In the genomic region with DNA sequence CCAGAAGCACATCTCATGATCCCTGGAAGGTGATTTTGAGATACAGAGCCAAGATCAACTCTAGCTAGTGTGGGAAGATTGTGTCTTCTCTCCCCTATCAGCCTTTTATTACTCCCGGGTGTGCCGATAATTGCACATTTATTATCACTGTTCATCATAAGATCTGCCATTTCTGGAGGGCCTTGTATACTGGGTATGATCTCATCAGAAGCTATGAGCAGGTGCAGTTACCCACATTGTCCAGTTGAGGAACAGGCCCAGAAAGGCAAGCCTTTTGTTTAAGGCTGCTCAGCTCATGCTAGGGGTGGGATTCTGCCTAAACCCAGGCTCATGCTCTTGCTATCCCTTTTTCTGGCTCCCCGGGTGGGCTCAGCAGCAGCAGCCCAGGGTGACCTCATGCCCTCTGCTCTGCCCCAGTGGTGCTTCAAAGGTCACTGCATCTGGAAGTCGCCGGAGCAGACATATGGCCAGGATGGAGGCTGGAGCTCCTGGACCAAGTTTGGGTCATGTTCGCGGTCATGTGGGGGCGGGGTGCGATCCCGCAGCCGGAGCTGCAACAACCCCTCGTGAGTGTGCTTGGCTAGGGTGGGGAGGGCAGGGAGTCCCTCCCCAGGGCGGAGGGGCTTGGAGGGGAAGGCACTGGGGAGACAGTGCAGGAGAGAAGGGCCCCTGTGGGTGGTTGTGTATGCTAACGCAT, we compare ENCODE assay signal across 23 cellular contexts. TPM values are rescaled to one million over a fixed set of nuclear protein-coding genes. Genes with fewer than 3 reads are reported as not detected.
DNase-seq lines count a peak whose midpoint lies in the region; ATAC-seq, FAIRE-seq and TF ChIP-seq lines count a peak whose summit lies in the region.
"Had no signal": no experiment of that assay in that cellular context is flagged by ENCODE, and none has a peak within 500 bp of the region (broad histone marks: within the 10 kb centered on the region; RNA-seq: fewer than 3 reads in every experiment).

No MANE protein-coding gene starts in this region.

- no peak for ATAC-seq in left cardiac atrium

- peaks cover 11% of the 10 kb centered on the region for H3K4me1 Mint-ChIP-seq in type B pancreatic cell (ENCODE audit: unreplicated experiment)
- no peaks in the 10 kb centered on the region for H3K4me1 Mint-ChIP-seq in activated naive CD4-positive, alpha-beta T cell treated with anti-CD3 and anti-CD28 coated beads for 36 hours (ENCODE audit: low read depth)

- H3K36me3 ChIP-seq in left ventricle myocardium inferior (no peaks in the 10 kb centered on the region), WERI-Rb-1 (no peaks in the 10 kb centered on the region), kidney (ENCODE audit: control insufficient read depth in 1 of 2, insufficient read depth in 2 of 2, low read length in 2 of 2) (no peaks in the 10 kb centered on the region), ovary (no peaks in the 10 kb centered on the region)

- CTCF ChIA-PET in activated naive CD4-positive, alpha-beta T cell treated with anti-CD3 and anti-CD28 coated beads for 36 hours (lab: Charles Lee) = interaction anchor here (0.7 to 1.9 kb wide), 5 partner anchors 21 to 277 kb away, joined by 3 to 5 read pairs (median 4); no protein-coding TSS in a partner anchor

- no peak for TF ChIP-seq EP300 in ovary (IDR thresholded peaks at IDR 0.05)

- no peak for TF ChIP-seq POLR2A in ovary (IDR thresholded peaks at IDR 0.05)

- H3K27me3 ChIP-seq in left ventricle myocardium inferior (ENCODE audit: low read depth) (no peaks in the 10 kb centered on the region), WERI-Rb-1 (ENCODE audit: insufficient read depth, low read depth, severe bottlenecking) (no peaks in the 10 kb centered on the region), ovary (no peaks in the 10 kb centered on the region)

- H3K4me1 ChIP-seq in left ventricle myocardium inferior = peaks cover 20% of the 10 kb centered on the region
- H3K4me1 ChIP-seq in kidney (ENCODE audit: control insufficient read depth in 1 of 2, insufficient read depth in 1 of 2, low read depth in 1 of 2, low read length in 2 of 2) = peaks cover 14 to 15% of the 10 kb centered on the region in 2 donors
- H3K4me1 ChIP-seq in ovary (ENCODE audit: insufficient read depth) = peaks cover 5% of the 10 kb centered on the region

- no peak overlapping the region for H3K9ac ChIP-seq in kidney (ENCODE audit: low read length in 2 of 2)
- H3K9ac ChIP-seq: GM23248 had no signal

- 80 to 88% (median 82%) methylated on average over 14 of the region's 14 CpGs for WGBS in ovary, 3 donors

- H3K36me3 Mint-ChIP-seq in type B pancreatic cell = no peaks in the 10 kb centered on the region
- H3K36me3 Mint-ChIP-seq in activated naive CD4-positive, alpha-beta T cell treated with anti-CD3 and anti-CD28 coated beads for 36 hours (ENCODE audit: low read depth) = no peaks in the 10 kb centered on the region
- H3K36me3 Mint-ChIP-seq: mesothelial cell of epicardium had no signal

- intact Hi-C loops in left ventricle myocardium inferior (cut with micrococcal nuclease) = no loop called here
- intact Hi-C loops in left cardiac atrium (cut with DNase I) = no loop called here
- intact Hi-C loops in kidney (cut with DNase I) = no loop called here
- intact Hi-C loops in activated naive CD4-positive, alpha-beta T cell treated with anti-CD3 and anti-CD28 coated beads for 36 hours (cut with micrococcal nuclease) = no loop called here
- intact Hi-C loops in ovary (cut with DNase I) = no loop called here

- H3K27ac ChIP-seq in left ventricle myocardium inferior (replicated peaks) (no peak overlapping the region), WERI-Rb-1 (no peak overlapping the region), kidney (ENCODE audit: low read depth in 2 of 2, low read length in 2 of 2) (no peak overlapping the region), ovary (no peak overlapping the region)
- H3K27ac ChIP-seq: epithelial cell of prostate, GM23248 had no signal

- no peaks in the 10 kb centered on the region for H3K9me3 Mint-ChIP-seq in type B pancreatic cell
- H3K9me3 Mint-ChIP-seq in activated naive CD4-positive, alpha-beta T cell treated with anti-CD3 and anti-CD28 coated beads for 36 hours = no peaks in the 10 kb centered on the region
- H3K9me3 Mint-ChIP-seq: activated T-helper 1 cell treated with anti-CD3 and anti-CD28 coated beads, Interleukin-12 subunit alpha, Interleukin-12 subunit beta, Interleukin-2, Interleukin-4 antibody, amounts not matched to agents 30 ng/mL and 10 ng/mL and 1 ng/mL, durations not matched to agents 14 hours and 24 hours and 36 hours; mesothelial cell of epicardium had no signal

- no peak overlapping the region for H3K4me3 Mint-ChIP-seq in type B pancreatic cell
- H3K4me3 Mint-ChIP-seq in activated naive CD4-positive, alpha-beta T cell treated with anti-CD3 and anti-CD28 coated beads for 36 hours = no peak overlapping the region
- H3K4me3 Mint-ChIP-seq: activated T-helper 1 cell treated with anti-CD3 and anti-CD28 coated beads, Interleukin-12 subunit alpha, Interleukin-12 subunit beta, Interleukin-2, Interleukin-4 antibody, amounts not matched to agents 30 ng/mL and 10 ng/mL and 1 ng/mL, durations not matched to agents 14 hours and 24 hours and 36 hours; mesothelial cell of epicardium had no signal

- TF ChIP-seq CTCF in left ventricle myocardium inferior (IDR thresholded peaks at IDR 0.05; ENCODE audit: borderline replicate concordance) = no peak
- peak; percentile 25; the same call in 1 of the 2 replicates for TF ChIP-seq CTCF in WERI-Rb-1 (IDR thresholded peaks at IDR 0.05; ENCODE audit: low read depth, low read length)
- TF ChIP-seq CTCF in kidney (IDR thresholded peaks at IDR 0.05; ENCODE audit: borderline replicate concordance, extremely low read depth, insufficient read depth) = no peak
- peak; percentile 40 for TF ChIP-seq CTCF in type B pancreatic cell (conservative IDR thresholded peaks at IDR 0.05)
- TF ChIP-seq CTCF in ovary (IDR thresholded peaks at IDR 0.05) = no peak

- H3K27me3 Mint-ChIP-seq in type B pancreatic cell = peaks cover 5% of the 10 kb centered on the region
- H3K27me3 Mint-ChIP-seq in activated naive CD4-positive, alpha-beta T cell treated with anti-CD3 and anti-CD28 coated beads for 36 hours (ENCODE audit: low read depth) = no peaks in the 10 kb centered on the region

- H3K4me3 ChIP-seq in left ventricle myocardium inferior (no peak overlapping the region), WERI-Rb-1 (ENCODE audit: low read depth, low read length) (no peak overlapping the region), kidney (ENCODE audit: low read length in 2 of 2) (no peak overlapping the region), ovary (no peak overlapping the region)
- H3K4me3 ChIP-seq: GM23248, skin epidermis had no signal

- FAIRE-seq in kidney (lab: Jason Lieb, UNC) = no peak
- FAIRE-seq: islet of Langerhans had no signal

- DNase-seq in left ventricle myocardium inferior (peak; percentile 7), left cardiac atrium (no peak), WERI-Rb-1 (no peak), kidney (peak; percentile 54), type B pancreatic cell (ENCODE audit: extremely low spot score, unreplicated experiment) (no peak), ovary (no peak), superior temporal gyrus (ENCODE audit: extremely low spot score) (no peak)
- DNase-seq in activated naive CD4-positive, alpha-beta T cell treated with anti-CD3 and anti-CD28 coated beads for 36 hours = no peak
- DNase-seq: cerebellar nuclear complex; glutamatergic neuron; GM23248; NCI-H187 treated with DMSO at 0.1 percent for 48 hours; NCI-H510A treated with DMSO at 0.1 percent for 48 hours; occipital lobe; stimulated activated naive CD4-positive, alpha-beta T cell had no signal

- no peak overlapping the region for H3K27ac Mint-ChIP-seq in type B pancreatic cell
- H3K27ac Mint-ChIP-seq in activated naive CD4-positive, alpha-beta T cell treated with anti-CD3 and anti-CD28 coated beads for 36 hours = no peak overlapping the region
- H3K27ac Mint-ChIP-seq: activated T-helper 1 cell treated with anti-CD3 and anti-CD28 coated beads, Interleukin-12 subunit alpha, Interleukin-12 subunit beta, Interleukin-2, Interleukin-4 antibody, amounts not matched to agents 30 ng/mL and 10 ng/mL and 1 ng/mL, durations not matched to agents 14 hours and 24 hours and 36 hours; mesothelial cell of epicardium had no signal

- no peaks in the 10 kb centered on the region for H3K9me3 ChIP-seq in left ventricle myocardium inferior (replicated peaks)
- H3K9me3 ChIP-seq in WERI-Rb-1 (ENCODE audit: severe bottlenecking) = no peaks in the 10 kb centered on the region
- no peaks in the 10 kb centered on the region for H3K9me3 ChIP-seq in kidney (ENCODE audit: control insufficient read depth in 1 of 2, low read length in 2 of 2)
- no peaks in the 10 kb centered on the region for H3K9me3 ChIP-seq in ovary

RNA-seq across cellular contexts. Expression of gene TBATA, which starts 46.6 kb away (rescaled TPM):
- total RNA-seq in left ventricle myocardium inferior (not detected), left cardiac atrium (not detected), kidney (not detected), type B pancreatic cell (ENCODE audit: low replicate concordance) (not detected in 2 replicates), ovary (not detected)
- polyA plus RNA-seq in kidney (ENCODE audit: insufficient read depth, low read depth, low replicate concordance) (1.9 TPM), ovary (not detected)
- not detected for total RNA-seq in activated naive CD4-positive, alpha-beta T cell treated with anti-CD3 and anti-CD28 coated beads for 36 hours
- total RNA-seq: activated T-helper 1 cell treated with anti-CD3 and anti-CD28 coated beads, Interleukin-12 subunit alpha, Interleukin-12 subunit beta, Interleukin-2, Interleukin-4 antibody, amounts not matched to agents 30 ng/mL and 10 ng/mL and 1 ng/mL, durations not matched to agents 14 hours and 24 hours and 36 hours; GM23248; HT-29; M059J; mesothelial cell of epicardium; occipital lobe; urinary bladder had no signal
- polyA plus RNA-seq: GM23248, urinary bladder had no signal

Comparison
In these comparisons a context has a peak if more than half of its experiments do, and no peak if none do; other contexts are left out.
1. DNase-seq: peak in left ventricle myocardium inferior (single experiment) and kidney (single experiment); none in left cardiac atrium (single experiment), WERI-Rb-1 (single experiment), type B pancreatic cell (single experiment), activated naive CD4-positive, alpha-beta T cell treated with anti-CD3 and anti-CD28 coated beads for 36 hours (single experiment), ovary (0 of 5) and superior temporal gyrus (single experiment).
2. CTCF ChIP-seq: peak in WERI-Rb-1 (single experiment) and type B pancreatic cell (single experiment); none in left ventricle myocardium inferior (single experiment), kidney (single experiment) and ovary (0 of 3).